In the genomic region with DNA sequence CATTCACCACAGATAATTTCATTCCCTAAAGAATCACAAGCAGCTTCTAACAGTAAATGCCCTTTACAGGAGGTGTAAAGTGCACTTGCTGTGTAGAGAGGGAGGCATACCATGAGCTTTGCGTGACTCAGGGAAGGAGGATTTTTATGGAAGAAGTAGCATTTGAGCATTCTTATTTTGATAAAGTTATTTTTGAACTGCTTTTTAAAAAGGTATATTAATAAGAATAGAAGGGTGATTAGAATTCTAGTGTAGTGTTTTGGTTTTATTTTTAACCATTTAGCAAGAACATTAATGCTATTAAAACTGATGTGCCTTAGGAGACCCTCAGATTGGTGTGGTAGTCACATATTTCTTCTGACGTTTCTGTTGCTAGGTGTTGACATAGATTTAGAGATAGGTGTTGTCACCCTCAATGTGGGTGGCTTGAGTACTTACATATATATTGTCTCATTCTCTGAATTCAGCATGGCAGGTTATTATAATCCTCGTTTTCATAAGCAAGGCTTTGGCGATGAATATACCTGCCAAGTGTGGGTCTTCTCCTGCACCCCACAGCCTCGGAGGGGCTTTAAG, we compare ENCODE assay signal across 21 cellular contexts. TPM values are rescaled to one million over a fixed set of nuclear protein-coding genes. Genes with fewer than 3 reads are reported as not detected.
DNase-seq lines count a peak whose midpoint lies in the region; ATAC-seq and TF ChIP-seq lines count a peak whose summit lies in the region.
"Had no signal": no experiment of that assay in that cellular context is flagged by ENCODE, and none has a peak within 500 bp of the region (broad histone marks: within the 10 kb centered on the region; RNA-seq: fewer than 3 reads in every experiment).

No MANE protein-coding gene starts in this region.

- no peaks in the 10 kb centered on the region for H3K27me3 Mint-ChIP-seq in CD4-positive, CD25-positive, alpha-beta regulatory T cell
- H3K27me3 Mint-ChIP-seq in CD4-positive, alpha-beta memory T cell = no peaks in the 10 kb centered on the region
- no peaks in the 10 kb centered on the region for H3K27me3 Mint-ChIP-seq in memory B cell
- H3K27me3 Mint-ChIP-seq: stimulated activated naive CD8-positive, alpha-beta T cell treated with anti-CD3 and anti-CD28 coated beads, Interleukin-15, Interleukin-2, amounts not matched to agents 100 ng/mL and 50 ng/mL, for 24 hours had no signal

- H3K27ac Mint-ChIP-seq in CD4-positive, CD25-positive, alpha-beta regulatory T cell = peak overlapping the region; percentile 96 to 99 (median 98)
- peak overlapping the region in 4 of 7 donors; percentile 19 to 45 (median 36) for H3K27ac Mint-ChIP-seq in CD4-positive, alpha-beta memory T cell
- peak overlapping the region; percentile 84 for H3K27ac Mint-ChIP-seq in memory B cell

- POLR2A ChIA-PET in CD4-positive, alpha-beta memory T cell (lab: Charles Lee; ENCODE audit: partially characterized antibody) = no interaction called here

- peak in 1 of 3 donors; percentile 37 for DNase-seq in CD4-positive, CD25-positive, alpha-beta regulatory T cell
- DNase-seq in CD4-positive, alpha-beta memory T cell = no peak
- DNase-seq in memory B cell (ENCODE audit: low spot score in 2 of 2) (no peak), NCI-H748 (lab: John Stamatoyannopoulos, UW; ENCODE audit: unreplicated experiment) (no peak), mesenteric fat pad (ENCODE audit: low spot score) (no peak)
- DNase-seq: activated CD4-positive, alpha-beta T cell treated with anti-CD3 and anti-CD28 coated beads, Interleukin-2, amount 50 U/mL, for 4 hours; activated CD4-positive, CD25-positive, alpha-beta regulatory T cell; body of pancreas; DMS 273 treated with DMSO at 0.1 percent for 48 hours; EL; islet precursor cell; PC-9; stimulated activated CD4-positive, alpha-beta T cell treated with anti-CD3 and anti-CD28 coated beads, Interleukin-15, amount 100 ng/mL, for 24 hours; T-helper 9 cell; thyroid gland had no signal

- H3K36me3 Mint-ChIP-seq in CD4-positive, CD25-positive, alpha-beta regulatory T cell = peaks cover 28% of the 10 kb centered on the region
- H3K36me3 Mint-ChIP-seq in CD4-positive, alpha-beta memory T cell = peaks cover 36 to 38% of the 10 kb centered on the region in 2 donors
- peaks cover 10% of the 10 kb centered on the region for H3K36me3 Mint-ChIP-seq in memory B cell

- H3K9me3 Mint-ChIP-seq in CD4-positive, CD25-positive, alpha-beta regulatory T cell = no peaks in the 10 kb centered on the region
- peaks cover 0 to 4% (median 0%) of the 10 kb centered on the region in 8 donors for H3K9me3 Mint-ChIP-seq in CD4-positive, alpha-beta memory T cell
- H3K9me3 Mint-ChIP-seq in memory B cell = no peaks in the 10 kb centered on the region

- peak overlapping the region; percentile 86 for H3K27ac ChIP-seq in CD4-positive, CD25-positive, alpha-beta regulatory T cell (ENCODE audit: insufficient read depth, low read length, poor library complexity, severe bottlenecking)
- H3K27ac ChIP-seq in CD4-positive, alpha-beta memory T cell (ENCODE audit: low read depth, low read length) = no peak overlapping the region
- H3K27ac ChIP-seq in VCaP = peak overlapping the region; percentile 48
- H3K27ac ChIP-seq: body of pancreas, PC-9, thyroid gland had no signal

- peak overlapping the region; percentile 21 to 85 (median 80) for H3K4me3 Mint-ChIP-seq in CD4-positive, CD25-positive, alpha-beta regulatory T cell
- no peak overlapping the region for H3K4me3 Mint-ChIP-seq in CD4-positive, alpha-beta memory T cell
- no peak overlapping the region for H3K4me3 Mint-ChIP-seq in memory B cell
- H3K4me3 Mint-ChIP-seq: CD14-positive monocyte; stimulated activated naive CD8-positive, alpha-beta T cell treated with anti-CD3 and anti-CD28 coated beads, Interleukin-15, Interleukin-2, amounts not matched to agents 100 ng/mL and 50 ng/mL, for 24 hours had no signal

- TF ChIP-seq CTCF in VCaP (conservative IDR thresholded peaks at IDR 0.05) = no peak

- CTCF ChIA-PET in CD4-positive, alpha-beta memory T cell (lab: Charles Lee; ENCODE audit: partially characterized antibody) = no interaction called here

- H3K9me3 ChIP-seq in CD4-positive, CD25-positive, alpha-beta regulatory T cell (ENCODE audit: control insufficient read depth in 2 of 2, low read length in 2 of 2) = peaks cover 0 to 4% of the 10 kb centered on the region in 2 experiments
- no peaks in the 10 kb centered on the region for H3K9me3 ChIP-seq in CD4-positive, alpha-beta memory T cell (ENCODE audit: control insufficient read depth in 1 of 2, low read length in 2 of 2)
- H3K9me3 ChIP-seq: body of pancreas, thyroid gland had no signal

- H3K4me1 Mint-ChIP-seq in CD4-positive, CD25-positive, alpha-beta regulatory T cell = peaks cover 51 to 83% (median 58%) of the 10 kb centered on the region in 4 donors
- peaks cover 27 to 64% (median 44%) of the 10 kb centered on the region in 4 donors for H3K4me1 Mint-ChIP-seq in CD4-positive, alpha-beta memory T cell
- peaks cover 39% of the 10 kb centered on the region for H3K4me1 Mint-ChIP-seq in memory B cell

- H3K4me1 ChIP-seq in CD4-positive, CD25-positive, alpha-beta regulatory T cell (ENCODE audit: control insufficient read depth, insufficient read depth, low read length, poor library complexity, severe bottlenecking) = peaks cover 55% of the 10 kb centered on the region
- H3K4me1 ChIP-seq in CD4-positive, alpha-beta memory T cell (ENCODE audit: insufficient read depth, low read length) = peaks cover 34% of the 10 kb centered on the region

- intact Hi-C loops in CD4-positive, alpha-beta memory T cell (cut with micrococcal nuclease) = no loop called here

- H3K27me3 ChIP-seq in CD4-positive, CD25-positive, alpha-beta regulatory T cell (ENCODE audit: control insufficient read depth, insufficient read depth, low read length) = no peaks in the 10 kb centered on the region
- H3K27me3 ChIP-seq in CD4-positive, alpha-beta memory T cell (ENCODE audit: insufficient read depth, low read length) = no peaks in the 10 kb centered on the region
- H3K27me3 ChIP-seq: body of pancreas, thyroid gland had no signal

- H3K36me3 ChIP-seq in CD4-positive, CD25-positive, alpha-beta regulatory T cell (ENCODE audit: control insufficient read depth, insufficient read depth, low read length) = peaks cover 12% of the 10 kb centered on the region
- no peaks in the 10 kb centered on the region for H3K36me3 ChIP-seq in CD4-positive, alpha-beta memory T cell (ENCODE audit: insufficient read depth, low read length)

- peak overlapping the region; percentile 78 for H3K4me3 ChIP-seq in CD4-positive, CD25-positive, alpha-beta regulatory T cell (ENCODE audit: low read depth, low read length)
- no peak overlapping the region for H3K4me3 ChIP-seq in CD4-positive, alpha-beta memory T cell (ENCODE audit: low read length in 2 of 2)
- H3K4me3 ChIP-seq: body of pancreas, PC-9, thyroid gland had no signal

- no peak for ATAC-seq in CD4-positive, CD25-positive, alpha-beta regulatory T cell (ENCODE audit: low read depth in 2 of 2)
- ATAC-seq in memory B cell (ENCODE audit: low read depth) = no peak
- no peak for ATAC-seq in GM19351 (IDR thresholded peaks at IDR 0.05; ENCODE audit: unreplicated experiment)
- ATAC-seq in HG03039 (IDR thresholded peaks at IDR 0.05; ENCODE audit: unreplicated experiment) = no peak
- ATAC-seq: body of pancreas, Right ventricle myocardium inferior had no signal

RNA-seq across cellular contexts. Expression of a gene that starts 6.8 kb away (rescaled TPM):
- 108 TPM for total RNA-seq in CD4-positive, CD25-positive, alpha-beta regulatory T cell
- polyA plus RNA-seq in CD4-positive, CD25-positive, alpha-beta regulatory T cell = 100 to 1,000 TPM in 2 of 4 donors, 10 to 100 TPM in 2; 85.3 to 107 (median 97.0) TPM
- 10 to 100 TPM; 91.4 to 97.5 TPM for total RNA-seq in CD4-positive, alpha-beta memory T cell
- 10 to 100 TPM; 71.1 to 75.8 TPM for polyA plus RNA-seq in CD4-positive, alpha-beta memory T cell
- total RNA-seq in mesenteric fat pad = 80.4 TPM

RNA-seq across cellular contexts. Expression of a gene that starts 7.2 kb away (rescaled TPM):
- total RNA-seq in CD4-positive, CD25-positive, alpha-beta regulatory T cell = 4.8 TPM
- polyA plus RNA-seq in CD4-positive, CD25-positive, alpha-beta regulatory T cell = 1 to 10 TPM; 3.1 to 6.3 (median 3.4) TPM
- total RNA-seq in CD4-positive, alpha-beta memory T cell = 1 to 10 TPM; 6.6 to 8.4 TPM
- polyA plus RNA-seq in CD4-positive, alpha-beta memory T cell = 1 to 10 TPM; 1.5 to 4.1 TPM
- 4.8 TPM for total RNA-seq in mesenteric fat pad

Comparison
In these comparisons a context has a peak if more than half of its experiments do, and no peak if none do; other contexts are left out.
1. H3K27ac Mint-ChIP-seq: peak in every context shown above with its lines; median percentile 98 in CD4-positive, CD25-positive, alpha-beta regulatory T cell; 84 in memory B cell; 36 in CD4-positive, alpha-beta memory T cell.
2. H3K4me3 Mint-ChIP-seq: peak in CD4-positive, CD25-positive, alpha-beta regulatory T cell (4 of 4); none in CD4-positive, alpha-beta memory T cell (0 of 8) and memory B cell (single experiment).